13 cellular contexts compared by ENCODE assay signal in the genomic region with DNA sequence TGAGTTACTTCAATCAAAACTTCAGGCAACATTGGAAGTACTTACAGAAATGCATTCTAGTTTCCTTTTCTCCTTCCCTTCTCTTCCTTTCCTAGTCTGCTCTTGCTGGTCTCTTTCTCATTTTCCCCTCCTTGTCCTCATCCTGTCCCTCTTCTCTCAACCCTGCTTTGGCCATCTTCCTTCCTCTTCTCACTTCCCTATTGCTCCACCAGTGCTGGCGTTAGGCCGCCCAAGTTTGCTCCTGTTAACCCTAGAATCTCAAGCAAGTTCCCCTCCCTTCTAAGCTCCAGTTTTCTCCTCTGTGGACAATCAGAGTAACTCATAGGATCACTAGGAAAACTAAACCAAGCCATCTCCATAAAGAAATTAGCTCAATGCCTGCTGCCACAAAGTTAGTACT. TPM values are rescaled to one million over a fixed set of nuclear protein-coding genes. Genes with fewer than 3 reads are reported as not detected.
DNase-seq lines count a peak whose midpoint lies in the region; ATAC-seq, FAIRE-seq and TF ChIP-seq lines count a peak whose summit lies in the region.
"Had no signal": no experiment of that assay in that cellular context is flagged by ENCODE, and none has a peak within 500 bp of the region (broad histone marks: within the 10 kb centered on the region; RNA-seq: fewer than 3 reads in every experiment).

No MANE protein-coding gene starts in this region.

- DNase-seq in HepG2 (ENCODE audit: low spot score) (no peak), lung (ENCODE audit: low spot score) (no peak), aorta (peak in 1 of 2 donors; percentile 69), A673 (ENCODE audit: low spot score) (no peak)
- no peak for DNase-seq in activated T-helper 1 cell treated with anti-CD3 and anti-CD28 coated beads, Interleukin-12 subunit alpha, Interleukin-12 subunit beta, Interleukin-2, Interleukin-4 antibody, amounts not matched to agents 30 ng/mL and 10 ng/mL and 1 ng/mL, durations not matched to agents 14 hours and 24 hours and 36 hours (ENCODE audit: low spot score)
- DNase-seq: Calu3, H7, T-cell had no signal

- H3K27me3 Mint-ChIP-seq in activated T-helper 1 cell treated with anti-CD3 and anti-CD28 coated beads, Interleukin-12 subunit alpha, Interleukin-12 subunit beta, Interleukin-2, Interleukin-4 antibody, amounts not matched to agents 30 ng/mL and 10 ng/mL and 1 ng/mL, durations not matched to agents 14 hours and 24 hours and 36 hours (ENCODE audit: insufficient read depth): no peaks in the 10 kb centered on the region
- H3K27me3 Mint-ChIP-seq: progenitor cell of endocrine pancreas had no signal

- peak overlapping the region; percentile 73 for H3K27ac Mint-ChIP-seq in activated T-helper 1 cell treated with anti-CD3 and anti-CD28 coated beads, Interleukin-12 subunit alpha, Interleukin-12 subunit beta, Interleukin-2, Interleukin-4 antibody, amounts not matched to agents 30 ng/mL and 10 ng/mL and 1 ng/mL, durations not matched to agents 14 hours and 24 hours and 36 hours
- H3K27ac Mint-ChIP-seq: progenitor cell of endocrine pancreas, T-cell had no signal

- CTCF ChIA-PET in HepG2 (lab: Yijun Ruan, JAX; ENCODE audit: low intra/inter-chr PET ratio, low total read pairs): no interaction called here
- CTCF ChIA-PET in A673 (lab: Charles Lee): no interaction called here

- POLR2A ChIA-PET in HepG2 (lab: Yijun Ruan, JAX) (no interaction called here), A673 (lab: Charles Lee; ENCODE audit: low non-redundant PET) (interaction anchor here (0.5 kb wide), 1 partner anchor 35 kb away, joined by 4 read pairs; no protein-coding TSS in a partner anchor)

- H3K9me3 ChIP-seq in liver (ENCODE audit: control insufficient read depth in 4 of 4, low read length in 3 of 4) (no peaks in the 10 kb centered on the region), HepG2 (ENCODE audit: low read length) (no peaks in the 10 kb centered on the region), lung (ENCODE audit: control insufficient read depth in 2 of 2, insufficient read depth in 1 of 2, low read length in 1 of 2) (no peaks in the 10 kb centered on the region), aorta (ENCODE audit: control insufficient read depth, low read length) (no peaks in the 10 kb centered on the region), A673 (ENCODE audit: low read depth, low read length, poor library complexity, severe bottlenecking) (no peaks in the 10 kb centered on the region)
- H3K9me3 ChIP-seq: tibial nerve had no signal

- H3K27ac ChIP-seq in liver (ENCODE audit: low read depth in 1 of 2, low read length in 2 of 2): no peak overlapping the region
- no peak overlapping the region for H3K27ac ChIP-seq in HepG2 (ENCODE audit: extremely low read length, insufficient read depth, low read length)
- no peak overlapping the region for H3K27ac ChIP-seq in lung (ENCODE audit: low read depth in 1 of 2, low read length in 1 of 2)
- no peak overlapping the region for H3K27ac ChIP-seq in aorta (ENCODE audit: low read depth in 1 of 2, low read length in 2 of 2)
- H3K27ac ChIP-seq in A673 (ENCODE audit: low read depth, low read length, poor library complexity, severe bottlenecking): no peak overlapping the region

- no peak for TF ChIP-seq POLR2A in HepG2 (IDR thresholded peaks at IDR 0.05; ENCODE audit: insufficient read depth in 1 of 2, low read depth in 2 of 2, low read length in 2 of 2)

- H3K36me3 ChIP-seq in liver (ENCODE audit: control insufficient read depth in 4 of 4, insufficient read depth in 3 of 4, low read depth in 1 of 4, low read length in 3 of 4) (no peaks in the 10 kb centered on the region), HepG2 (replicated peaks in 1 of 2; ENCODE audit: control insufficient read depth in 1 of 2, insufficient read depth in 2 of 2, low read length in 2 of 2) (no peaks in the 10 kb centered on the region), lung (ENCODE audit: control insufficient read depth in 2 of 2, insufficient read depth in 2 of 2, low read length in 2 of 2) (no peaks in the 10 kb centered on the region), aorta (ENCODE audit: control insufficient read depth in 1 of 2, insufficient read depth in 2 of 2, low read length in 1 of 2) (no peaks in the 10 kb centered on the region), A673 (ENCODE audit: insufficient read depth, low read length, poor library complexity, severe bottlenecking) (no peaks in the 10 kb centered on the region)
- H3K36me3 ChIP-seq: tibial nerve had no signal

- H3K4me1 ChIP-seq in liver (ENCODE audit: control insufficient read depth in 4 of 4, insufficient read depth in 4 of 4, low read length in 3 of 4): peaks cover 0 to 5% (median 3%) of the 10 kb centered on the region in 4 donors
- H3K4me1 ChIP-seq in HepG2 (ENCODE audit: insufficient read depth, low read length): no peaks in the 10 kb centered on the region
- H3K4me1 ChIP-seq in lung (ENCODE audit: control insufficient read depth in 2 of 2, insufficient read depth in 2 of 2, low read length in 2 of 2): no peaks in the 10 kb centered on the region
- H3K4me1 ChIP-seq in aorta (ENCODE audit: control insufficient read depth in 1 of 2, insufficient read depth in 2 of 2, low read length in 2 of 2): no peaks in the 10 kb centered on the region
- no peaks in the 10 kb centered on the region for H3K4me1 ChIP-seq in A673 (ENCODE audit: insufficient read depth, low read length, poor library complexity, severe bottlenecking)

- no peak for FAIRE-seq in HepG2 (lab: Jason Lieb, UNC)

- H3K4me2 ChIP-seq in HepG2 (ENCODE audit: low read depth, low read length): no peak overlapping the region

- no TSS peak for BruUV-seq in HepG2 (replicated peaks; lab: Mats Ljungman, UMichigan)
- BruUV-seq in A673 (replicated peaks; lab: Mats Ljungman, UMichigan): no TSS peak

- H3K79me2 ChIP-seq in HepG2 (ENCODE audit: insufficient read depth, low read length): no peaks in the 10 kb centered on the region

- ATAC-seq in HepG2: no peak
- peak; percentile 44 for ATAC-seq in lung (ENCODE audit: insufficient read depth, low FRiP score)
- peak; percentile 47 for ATAC-seq in aorta (ENCODE audit: low FRiP score)
- no peak for ATAC-seq in HG03139 (IDR thresholded peaks at IDR 0.05; ENCODE audit: unreplicated experiment)
- ATAC-seq in HG03095 (IDR thresholded peaks at IDR 0.05; ENCODE audit: unreplicated experiment): no peak
- ATAC-seq: T-cell had no signal

- in situ Hi-C loops in HepG2 (cut with HindIII; ENCODE audit: extremely low pct_ligation_motif_present, low pct_unique_long_range_greater_than_20kb): no loop called here

- TF ChIP-seq EP300 in HepG2 (IDR thresholded peaks at IDR 0.05; ENCODE audit: low read depth in 2 of 2, low read length in 2 of 2): no peak
- TF ChIP-seq EP300 in HepG2 (CRISPR knock-in tag; IDR thresholded peaks at IDR 0.05; ENCODE audit: borderline replicate concordance): no peak

- H3K9me3 Mint-ChIP-seq in activated T-helper 1 cell treated with anti-CD3 and anti-CD28 coated beads, Interleukin-12 subunit alpha, Interleukin-12 subunit beta, Interleukin-2, Interleukin-4 antibody, amounts not matched to agents 30 ng/mL and 10 ng/mL and 1 ng/mL, durations not matched to agents 14 hours and 24 hours and 36 hours: peaks cover 6% of the 10 kb centered on the region

- H3K27me3 ChIP-seq in liver (ENCODE audit: control insufficient read depth in 4 of 4, insufficient read depth in 4 of 4, low read length in 3 of 4) (no peaks in the 10 kb centered on the region), HepG2 (ENCODE audit: control insufficient read depth in 1 of 2, insufficient read depth in 2 of 2, low read length in 2 of 2) (no peaks in the 10 kb centered on the region), lung (ENCODE audit: control insufficient read depth, insufficient read depth) (peaks cover 4% of the 10 kb centered on the region), aorta (ENCODE audit: control insufficient read depth in 1 of 2, insufficient read depth in 2 of 2, low read length in 1 of 2) (no peaks in the 10 kb centered on the region), A673 (replicated peaks; ENCODE audit: insufficient read depth, low read depth, low read length, poor library complexity) (no peaks in the 10 kb centered on the region)
- H3K27me3 ChIP-seq: tibial nerve had no signal

- H3K4me3 ChIP-seq in liver (ENCODE audit: low read depth in 1 of 3, low read length in 3 of 3) (no peak overlapping the region), HepG2 (replicated peaks in 1 of 3; ENCODE audit: insufficient read depth in 1 of 3, low read depth in 2 of 3, low read length in 3 of 3) (no peak overlapping the region), lung (no peak overlapping the region), aorta (ENCODE audit: low read length in 2 of 2) (no peak overlapping the region), A673 (ENCODE audit: low read depth, low read length, poor library complexity, severe bottlenecking) (no peak overlapping the region)

- H3K9ac ChIP-seq in liver (ENCODE audit: low read depth in 1 of 2, low read length in 2 of 2): no peak overlapping the region
- H3K9ac ChIP-seq in HepG2 (ENCODE audit: insufficient read depth, low read depth, low read length): no peak overlapping the region

- intact Hi-C loops in HepG2 (cut with micrococcal nuclease; ENCODE audit: unreplicated experiment) (no loop called here), aorta (cut with DNase I) (no loop called here), A673 (cut with micrococcal nuclease; ENCODE audit: unreplicated experiment) (no loop called here)
- intact Hi-C loops in activated T-helper 1 cell treated with anti-CD3 and anti-CD28 coated beads, Interleukin-12 subunit alpha, Interleukin-12 subunit beta, Interleukin-2, Interleukin-4 antibody, amounts not matched to agents 30 ng/mL and 10 ng/mL and 1 ng/mL, durations not matched to agents 14 hours and 24 hours and 36 hours (cut with micrococcal nuclease): no loop called here

- H2AFZ ChIP-seq in HepG2 (ENCODE audit: low read length): no peak overlapping the region

- peak overlapping the region; percentile 37 for H3K4me3 Mint-ChIP-seq in activated T-helper 1 cell treated with anti-CD3 and anti-CD28 coated beads, Interleukin-12 subunit alpha, Interleukin-12 subunit beta, Interleukin-2, Interleukin-4 antibody, amounts not matched to agents 30 ng/mL and 10 ng/mL and 1 ng/mL, durations not matched to agents 14 hours and 24 hours and 36 hours
- H3K4me3 Mint-ChIP-seq: T-cell had no signal

- H3K36me3 Mint-ChIP-seq in activated T-helper 1 cell treated with anti-CD3 and anti-CD28 coated beads, Interleukin-12 subunit alpha, Interleukin-12 subunit beta, Interleukin-2, Interleukin-4 antibody, amounts not matched to agents 30 ng/mL and 10 ng/mL and 1 ng/mL, durations not matched to agents 14 hours and 24 hours and 36 hours (ENCODE audit: low read depth): peaks cover 51% of the 10 kb centered on the region
- H3K36me3 Mint-ChIP-seq: T-cell had no signal

- TF ChIP-seq RAD21 in liver (IDR thresholded peaks at IDR 0.05): no peak
- no peak for TF ChIP-seq RAD21 in HepG2 (CRISPR knock-in tag; IDR thresholded peaks at IDR 0.05)

- H3K4me1 Mint-ChIP-seq in activated T-helper 1 cell treated with anti-CD3 and anti-CD28 coated beads, Interleukin-12 subunit alpha, Interleukin-12 subunit beta, Interleukin-2, Interleukin-4 antibody, amounts not matched to agents 30 ng/mL and 10 ng/mL and 1 ng/mL, durations not matched to agents 14 hours and 24 hours and 36 hours (ENCODE audit: low read depth): peaks cover 87% of the 10 kb centered on the region

- 76% methylated on average over 2 of the region's 2 CpGs for WGBS in liver
- WGBS in HepG2 (ENCODE audit: low lambda C conversion rate): 54% methylated on average over 2 of the region's 2 CpGs
- WGBS in lung, 2 donors: 22 to 56% methylated on average over 2 of the region's 2 CpGs
- 79 to 80% methylated on average over 2 of the region's 2 CpGs for WGBS in aorta, 2 donors

- no peaks in the 10 kb centered on the region for H4K20me1 ChIP-seq in HepG2 (ENCODE audit: insufficient read depth, low read length)

- no peak for TF ChIP-seq CTCF in liver (IDR thresholded peaks at IDR 0.05; ENCODE audit: low read depth, low read length, missing input control)
- no peak for TF ChIP-seq CTCF in HepG2 (CRISPR knock-in tag; IDR thresholded peaks at IDR 0.05)
- no peak for TF ChIP-seq CTCF in lung (IDR thresholded peaks at IDR 0.05; ENCODE audit: control extremely low read depth, extremely low read depth)
- TF ChIP-seq CTCF in A673 (conservative IDR thresholded peaks at IDR 0.05; ENCODE audit: low read depth, low read length): no peak

RNA-seq across cellular contexts. Expression of a gene that starts 4.7 kb away (rescaled TPM):
- total RNA-seq in liver: 10 to 100 TPM; 17.7 to 19.7 TPM
- 1 to 10 TPM; 1.9 to 7.1 TPM for polyA plus RNA-seq in liver
- 0.18 and 0.69 TPM in 2 replicates for total RNA-seq in HepG2 (2016; rRNA removed; fragmentation: Illumina TruSeq; extraction: Trizol)
- total RNA-seq in HepG2 (2016; cell fraction: cytosol; rRNA removed; fragmentation: Illumina TruSeq; extraction: Trizol; ENCODE audit: low read depth): 0.44 and 0.81 TPM in 2 replicates
- total RNA-seq in HepG2 (2016; cell fraction: insoluble cytoplasmic fraction; rRNA removed; fragmentation: Illumina TruSeq; extraction: Trizol): 0.34 and 1.0 TPM in 2 replicates
- 0.28 and 0.45 TPM in 2 replicates for total RNA-seq in HepG2 (2016; cell fraction: membrane; rRNA removed; fragmentation: Illumina TruSeq; extraction: Trizol)
- 1.9 and 2.8 TPM in 2 replicates for total RNA-seq in HepG2 (2016; cell fraction: nucleus; rRNA removed; fragmentation: Illumina TruSeq; extraction: Trizol)
- polyA plus RNA-seq in HepG2 (2011; rRNA removed): 0.24 and 0.42 TPM in 2 replicates
- 0.04 and 0.07 TPM in 2 replicates for polyA plus RNA-seq in HepG2 (2011; cell fraction: cytosol; rRNA removed)
- polyA plus RNA-seq in HepG2 (2011; cell fraction: nucleus; rRNA removed): 0.61 and 0.71 TPM in 2 replicates
- 0.47 and 0.58 TPM in 2 replicates for polyA plus RNA-seq in HepG2 (2012)
- polyA plus RNA-seq in HepG2 (2016; cell fraction: cytosol; fragmentation: Illumina TruSeq; extraction: Trizol; ENCODE audit: low read depth): 0.08 and 0.16 TPM in 2 replicates
- polyA plus RNA-seq in HepG2 (2016; cell fraction: insoluble cytoplasmic fraction; fragmentation: Illumina TruSeq; extraction: Trizol; ENCODE audit: low read depth): 0.27 and 0.29 TPM in 2 replicates
- 0.10 and 0.19 TPM in 2 replicates for polyA plus RNA-seq in HepG2 (2016; cell fraction: membrane; fragmentation: Illumina TruSeq; extraction: Trizol; ENCODE audit: low read depth)
- 1.00 and 1.2 TPM in 2 replicates for polyA plus RNA-seq in HepG2 (2016; cell fraction: nucleus; fragmentation: Illumina TruSeq; extraction: Trizol; ENCODE audit: insufficient read depth, low read depth)
- polyA minus RNA-seq in HepG2 (2011; rRNA and poly(A)+ RNA removed; ENCODE audit: low replicate concordance): 0.36 and 21.5 TPM in 2 replicates
- polyA minus RNA-seq in HepG2 (2011; cell fraction: cytosol; rRNA and poly(A)+ RNA removed): 0.79 TPM in 1 of 2 replicates, not detected in the other
- polyA minus RNA-seq in HepG2 (2011; cell fraction: nucleus; rRNA and poly(A)+ RNA removed): 2.0 and 2.4 TPM in 2 replicates
- total RNA-seq in activated T-helper 1 cell treated with anti-CD3 and anti-CD28 coated beads, Interleukin-12 subunit alpha, Interleukin-12 subunit beta, Interleukin-2, Interleukin-4 antibody, amounts not matched to agents 30 ng/mL and 10 ng/mL and 1 ng/mL, durations not matched to agents 14 hours and 24 hours and 36 hours: 49.7 and 52.9 TPM in 2 replicates
- total RNA-seq in lung: 10 to 100 TPM in 1 of 2 donors, 1 to 10 TPM in 1; 4.1 to 23.1 TPM
- 1 to 10 TPM; 1.6 to 2.4 TPM for polyA plus RNA-seq in lung
- total RNA-seq in aorta: 10 to 100 TPM; 19.1 to 43.9 TPM
- 1 to 10 TPM in 1 of 2 donors, under 1 TPM in 1; 0.20 to 2.4 TPM for polyA plus RNA-seq in aorta
- total RNA-seq in A673 (2021): 0.30 and 0.66 TPM in 2 replicates
- total RNA-seq: H7 had no signal

Comparison
In these comparisons a context has a peak if more than half of its experiments do, and no peak if none do; other contexts are left out.
1. ATAC-seq: peak in lung (single experiment) and aorta (single experiment); none in HepG2 (single experiment), HG03139 (single experiment) and HG03095 (single experiment).